ENCODE assay signal across 25 cellular contexts in the genomic region with DNA sequence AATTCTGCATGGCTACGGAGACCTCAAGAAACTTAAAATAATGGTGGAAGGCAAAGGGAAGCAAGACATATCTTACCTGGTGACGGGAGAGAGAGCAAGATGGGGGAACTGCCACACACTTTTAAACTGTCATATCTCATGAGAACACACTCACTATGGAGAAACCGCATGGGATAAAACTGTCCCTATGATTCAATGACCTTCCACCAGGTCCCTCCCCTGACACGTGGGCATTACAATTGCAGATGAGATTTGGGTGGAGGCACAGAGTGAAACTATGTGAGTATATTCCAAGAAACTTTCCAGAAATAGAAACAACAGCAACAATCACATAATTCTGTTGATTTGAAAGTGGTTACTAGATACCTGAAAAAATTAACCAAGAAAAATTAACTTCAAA.
"Had no signal": no experiment of that assay in that cellular context is flagged by ENCODE, and none has a peak within 500 bp of the region (broad histone marks: within the 10 kb centered on the region; RNA-seq: fewer than 3 reads in every experiment).

No MANE protein-coding gene starts in this region.

- H3K27me3 ChIP-seq: colonic mucosa, gastrocnemius medialis, pancreas, right lobe of liver, tibial nerve, upper lobe of right lung, uterus had no signal

- DNase-seq: colonic mucosa; effector CD8-positive, alpha-beta T cell; endodermal cell; foreskin fibroblast; gastrocnemius medialis; head of caudate nucleus; hippocampal formation; left cardiac atrium; left ventricle myocardium inferior; lower lobe of right lung; naive thymus-derived CD8-positive, alpha-beta T cell; nephron progenitor cell; occipital lobe; pancreas; right lobe of liver; small intestine; stimulated activated CD4-positive, alpha-beta T cell treated with anti-CD3 and anti-CD28 coated beads, Interleukin-15, amount 100 ng/mL, for 24 hours; stimulated activated CD4-positive, alpha-beta T cell treated with anti-CD3 and anti-CD28 coated beads, Interleukin-2, amount 100 ng/mL, for 48 hours; stimulated activated naive B cell treated with anti-CD40 and anti-IgM and Interleukin-4, amounts not matched to agents 10 μg/mL and 1 μg/mL and 100 μg/mL, for 72 hours; upper lobe of right lung; uterus had no signal

- H3K4me3 ChIP-seq: colonic mucosa, gastrocnemius medialis, left ventricle myocardium inferior, lower lobe of right lung, pancreas, right lobe of liver, thoracic aorta, tibial nerve, upper lobe of right lung, uterus had no signal

- H3K9me3 ChIP-seq: colonic mucosa, gastrocnemius medialis, lower lobe of right lung, pancreas, right lobe of liver, thoracic aorta, tibial nerve, upper lobe of right lung, uterus had no signal

- H3K4me1 ChIP-seq: colonic mucosa, gastrocnemius medialis, left ventricle myocardium inferior, lower lobe of right lung, pancreas, right lobe of liver, tibial nerve, upper lobe of right lung, uterus had no signal

- ATAC-seq: esophagus mucosa; gastrocnemius medialis; left cardiac atrium; lower lobe of right lung; naive thymus-derived CD8-positive, alpha-beta T cell; pancreas; right lobe of liver; stimulated activated naive B cell treated with anti-CD40 and anti-IgM and Interleukin-4, amounts not matched to agents 10 μg/mL and 1 μg/mL and 100 μg/mL, for 72 hours; upper lobe of right lung had no signal

- H3K36me3 ChIP-seq: colonic mucosa, gastrocnemius medialis, left ventricle myocardium inferior, lower lobe of right lung, pancreas, right lobe of liver, thoracic aorta, tibial nerve, upper lobe of right lung, uterus had no signal

- H3K27ac ChIP-seq: colonic mucosa, epithelial cell of prostate, gastrocnemius medialis, left ventricle myocardium inferior, lower lobe of right lung, pancreas, right lobe of liver, thoracic aorta, tibial nerve, upper lobe of right lung, uterus had no signal
